Comparison of ENCODE assay signal across 8 cellular contexts in genomic region chr19:8512115-8512967, GRCh38. TPM values are rescaled to one million over a fixed set of nuclear protein-coding genes. Genes with fewer than 3 reads are reported as not detected.
DNase-seq lines count a peak whose midpoint lies in the region; ATAC-seq, FAIRE-seq and TF ChIP-seq lines count a peak whose summit lies in the region.

No MANE protein-coding gene starts in this region.

- peaks cover 16% of the 10 kb centered on the region for H3K36me3 Mint-ChIP-seq in T-helper 2 cell treated with Interferon-gamma antibody and Interleukin-4, amounts not matched to agents 5 μg/mL and 100 μg/mL, for 36 hours (ENCODE audit: low read depth)

- no peaks in the 10 kb centered on the region for H3K27me3 Mint-ChIP-seq in T-helper 2 cell treated with Interferon-gamma antibody and Interleukin-4, amounts not matched to agents 5 μg/mL and 100 μg/mL, for 36 hours (ENCODE audit: low read depth)

- no peaks in the 10 kb centered on the region for H3K4me1 ChIP-seq in uterus

- no peak for TF ChIP-seq CTCF in uterus (IDR thresholded peaks at IDR 0.05)

- H3K4me3 Mint-ChIP-seq in T-helper 2 cell treated with Interferon-gamma antibody and Interleukin-4, amounts not matched to agents 5 μg/mL and 100 μg/mL, for 36 hours, result peak overlapping the region; percentile 70

- ATAC-seq in GM18858 (IDR thresholded peaks at IDR 0.05; ENCODE audit: unreplicated experiment), result no peak

- H3K4me3 ChIP-seq in uterus, result no peak overlapping the region

- peak; percentile 18 for DNase-seq in ACHN
- no peak for DNase-seq in GM18507 (ENCODE audit: extremely low spot score, insufficient read length, low read depth)
- no peak for DNase-seq in T-helper 2 cell treated with Interferon-gamma antibody and Interleukin-4, amounts not matched to agents 5 μg/mL and 100 μg/mL, for 36 hours (ENCODE audit: low spot score)
- DNase-seq in glomerular visceral epithelial cell (ENCODE audit: extremely low spot score), result peak; percentile 41
- no peak for DNase-seq in uterus
- no peak for DNase-seq in ecto neural progenitor cell (ENCODE audit: low spot score)
- DNase-seq in GDM1 (lab: John Stamatoyannopoulos, UW), result no peak

- H3K36me3 ChIP-seq in uterus, result no peaks in the 10 kb centered on the region

- peak overlapping the region; percentile 69 for H3K27ac Mint-ChIP-seq in T-helper 2 cell treated with Interferon-gamma antibody and Interleukin-4, amounts not matched to agents 5 μg/mL and 100 μg/mL, for 36 hours

- peak; percentile 26 for FAIRE-seq in GM18507 (lab: Jason Lieb, UNC)

- peaks cover 33% of the 10 kb centered on the region for H3K4me1 Mint-ChIP-seq in T-helper 2 cell treated with Interferon-gamma antibody and Interleukin-4, amounts not matched to agents 5 μg/mL and 100 μg/mL, for 36 hours (ENCODE audit: low read depth)

- no peaks in the 10 kb centered on the region for H3K9me3 Mint-ChIP-seq in T-helper 2 cell treated with Interferon-gamma antibody and Interleukin-4, amounts not matched to agents 5 μg/mL and 100 μg/mL, for 36 hours

- TF ChIP-seq POLR2A in uterus (IDR thresholded peaks at IDR 0.05), result no peak

- intact Hi-C loops in uterus (cut with DNase I; ENCODE audit: low total_unique reads), result no loop called here

- H3K9me3 ChIP-seq in uterus, result no peaks in the 10 kb centered on the region

- H3K27ac ChIP-seq in uterus, result peak overlapping the region; percentile 99 to 100

- no peaks in the 10 kb centered on the region for H3K27me3 ChIP-seq in uterus

- in situ Hi-C loops in ACHN (cut with HindIII; ENCODE audit: low pct_ligation_motif_present, low pct_unique_long_range_greater_than_20kb, low sequenced_read_pairs), result no loop called here

RNA-seq across cellular contexts. Expression of gene ZNF414, which starts 1.6 kb away (rescaled TPM):
- 100 to 1,000 TPM in 1 of 4 donors, 10 to 100 TPM in 3; 11.6 to 275 (median 24.4) TPM for total RNA-seq in uterus

RNA-seq across cellular contexts. Expression of gene PRAM1, which starts 9.9 kb away (rescaled TPM):
- total RNA-seq in uterus, result 1 to 10 TPM in 1 of 4 donors, under 1 TPM in 1, not detected in 2; 0.97 to 3.0 TPM

Comparison
In these comparisons a context has a peak if more than half of its experiments do, and no peak if none do; other contexts are left out.
1. DNase-seq: peak in ACHN (single experiment) and glomerular visceral epithelial cell (single experiment); none in GM18507 (single experiment), T-helper 2 cell treated with Interferon-gamma antibody and Interleukin-4, amounts not matched to agents 5 μg/mL and 100 μg/mL, for 36 hours (single experiment), uterus (0 of 2), ecto neural progenitor cell (single experiment) and GDM1 (single experiment).